22 cellular contexts compared by ENCODE assay signal in the genomic region with DNA sequence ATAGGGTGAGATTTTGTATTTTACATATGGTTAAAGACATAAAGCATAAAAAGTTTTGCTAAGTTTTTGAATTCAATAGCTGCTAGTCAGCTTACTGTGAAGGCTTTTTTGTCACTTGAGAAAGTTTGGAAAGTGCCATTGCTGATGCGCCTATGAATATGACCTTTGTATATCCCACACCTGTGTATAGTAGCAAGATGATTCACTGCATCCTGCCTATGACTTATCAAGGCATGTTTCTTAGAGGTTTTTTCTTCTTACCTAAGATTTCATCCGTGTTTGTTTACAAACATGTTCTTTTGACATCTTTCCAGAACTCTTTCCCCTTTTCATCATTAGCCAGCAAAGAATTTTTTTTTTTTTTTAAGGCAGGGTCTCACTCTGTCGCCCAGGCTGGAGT.
"Had no signal": no experiment of that assay in that cellular context is flagged by ENCODE, and none has a peak within 500 bp of the region (broad histone marks: within the 10 kb centered on the region; RNA-seq: fewer than 3 reads in every experiment).

No MANE protein-coding gene starts in this region.

- H3K4me3 ChIP-seq: esophagus squamous epithelium, lung, mucosa of descending colon, right atrium auricular region, sigmoid colon, skin epidermis, testis, tibial nerve, upper lobe of right lung had no signal

- DNase-seq: effector memory CD4-positive, alpha-beta T cell; esophagus squamous epithelium; foreskin fibroblast; immature natural killer cell; kidney; left colon; left ventricle myocardium superior; mucosa of descending colon; natural killer cell; sigmoid colon; stimulated activated CD4-positive, alpha-beta T cell treated with anti-CD3 and anti-CD28 coated beads, Interleukin-2, amount 100 ng/mL, for 24 hours; stimulated activated CD4-positive, alpha-beta T cell treated with anti-CD3 and anti-CD28 coated beads, Interleukin-4, amount 100 ng/mL, for 4 hours; stimulated activated naive B cell treated with anti-CD40 and anti-IgM and Interleukin-4, amounts not matched to agents 10 μg/mL and 1 μg/mL and 100 μg/mL, for 72 hours; stimulated activated naive CD8-positive, alpha-beta T cell treated with anti-CD3 and anti-CD28 coated beads, Interleukin-15, amount 100 ng/mL, for 72 hours; testis; upper lobe of right lung had no signal

- FAIRE-seq: endometrium, kidney had no signal

- H3K27ac ChIP-seq: epithelial cell of prostate, esophagus squamous epithelium, right atrium auricular region, sigmoid colon, skin epidermis, testis, tibial nerve, upper lobe of right lung had no signal
